In the genomic region with DNA sequence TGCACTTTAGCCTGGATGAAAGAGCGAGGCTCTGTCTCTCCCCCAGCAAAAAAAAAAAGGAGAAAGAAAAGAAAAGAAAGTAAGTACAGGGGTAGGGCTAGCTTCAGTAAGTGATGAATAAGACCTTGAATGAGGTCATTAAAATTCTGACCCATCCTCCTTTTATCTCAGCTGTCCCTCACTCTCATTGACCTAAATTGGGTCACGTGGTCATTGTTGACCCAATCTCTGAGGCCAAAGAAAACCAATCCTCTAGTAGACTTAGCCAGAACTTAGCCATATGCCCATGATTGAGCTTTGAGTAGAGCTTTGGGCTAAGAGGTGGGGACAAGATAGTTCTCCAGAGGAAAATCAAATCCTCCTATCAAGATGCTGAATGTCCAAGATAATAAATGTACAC, we compare ENCODE assay signal across 27 cellular contexts.
"Had no signal": no experiment of that assay in that cellular context is flagged by ENCODE, and none has a peak within 500 bp of the region (broad histone marks: within the 10 kb centered on the region; RNA-seq: fewer than 3 reads in every experiment).

No MANE protein-coding gene starts in this region.

- H3K36me3 ChIP-seq: stomach, suprapubic skin, thoracic aorta, thyroid gland, tibial artery, tibial nerve, transverse colon, upper lobe of left lung, upper lobe of right lung, uterus, vagina had no signal

- H3K9me3 ChIP-seq: stomach, suprapubic skin, testis, thoracic aorta, thyroid gland, tibial artery, tibial nerve, transverse colon, upper lobe of left lung, upper lobe of right lung, uterus, vagina had no signal

- H3K4me3 ChIP-seq: stomach, suprapubic skin, testis, thoracic aorta, thyroid gland, tibial artery, tibial nerve, transverse colon, upper lobe of left lung, upper lobe of right lung, uterus, vagina had no signal

- H3K27me3 ChIP-seq: stomach, suprapubic skin, testis, thyroid gland, tibial artery, tibial nerve, transverse colon, upper lobe of left lung, upper lobe of right lung, uterus, vagina had no signal

- DNase-seq: stimulated activated CD4-positive, alpha-beta T cell treated with anti-CD3 and anti-CD28 coated beads, Interleukin-2, amount 100 ng/mL, for 48 hours; stimulated activated CD4-positive, alpha-beta T cell treated with anti-CD3 and anti-CD28 coated beads, Interleukin-4, amount 100 ng/mL, for 1 hour; stimulated activated CD4-positive, alpha-beta T cell treated with anti-CD3 and anti-CD28 coated beads, Interleukin-4, amount 100 ng/mL, for 24 hours; stimulated activated CD4-positive, alpha-beta T cell treated with anti-CD3 and anti-CD28 coated beads, Interleukin-4, amount 100 ng/mL, for 4 hours; stimulated activated CD8-positive, alpha-beta memory T cell treated with anti-CD3 and anti-CD28 coated beads, Interleukin-4, amount 100 ng/mL, for 48 hours; stimulated activated naive B cell treated with anti-CD40 and anti-IgM and Interleukin-4, amounts not matched to agents 10 μg/mL and 1 μg/mL and 100 μg/mL, for 72 hours; stimulated activated naive CD4-positive, alpha-beta T cell; stimulated activated naive CD4-positive, alpha-beta T cell treated with Interleukin-2 at 50 U/mL for 16 hours; stimulated activated naive CD8-positive, alpha-beta T cell treated with anti-CD3 and anti-CD28 coated beads, Interleukin-15, amount 100 ng/mL, for 72 hours; stimulated activated naive CD8-positive, alpha-beta T cell treated with anti-CD3 and anti-CD28 coated beads, Interleukin-15, Interleukin-2, amounts not matched to agents 100 U/mL and 50 U/mL, for 24 hours; stomach; substantia nigra; testis; thyroid gland; tibial artery; transverse colon; trophoblast cell; upper lobe of left lung; upper lobe of right lung; uterus had no signal

- H3K4me1 ChIP-seq: stomach, suprapubic skin, testis, thyroid gland, tibial artery, tibial nerve, transverse colon, upper lobe of left lung, upper lobe of right lung, uterus, vagina had no signal

- H3K27ac ChIP-seq: stomach, suprapubic skin, testis, thoracic aorta, thyroid gland, tibial artery, tibial nerve, transverse colon, upper lobe of left lung, upper lobe of right lung, uterus, vagina had no signal

- ATAC-seq: stimulated activated effector memory CD8-positive, alpha-beta T cell treated with anti-CD3 and anti-CD28 coated beads, Interleukin-12 subunit alpha, Interleukin-12 subunit beta, amount 100 ng/mL, for 72 hours; stimulated activated memory B cell treated with anti-CD40 and anti-IgM and Interleukin-4, amounts not matched to agents 10 μg/mL and 1 μg/mL and 100 μg/mL, for 72 hours; stimulated activated naive B cell treated with anti-CD40 and anti-IgM and Interleukin-4, amounts not matched to agents 10 μg/mL and 1 μg/mL and 100 μg/mL, for 72 hours; stimulated activated naive CD8-positive, alpha-beta T cell treated with anti-CD3 and anti-CD28 coated beads, Interleukin-15, amount 100 ng/mL, for 72 hours; stimulated activated naive CD8-positive, alpha-beta T cell treated with anti-CD3 and anti-CD28 coated beads, Interleukin-15, Interleukin-2, amounts not matched to agents 100 U/mL and 50 U/mL, for 24 hours; upper lobe of right lung had no signal

- FAIRE-seq: urothelium cell line had no signal
